Comparison of ENCODE assay signal across 1 cellular context in the genomic region with DNA sequence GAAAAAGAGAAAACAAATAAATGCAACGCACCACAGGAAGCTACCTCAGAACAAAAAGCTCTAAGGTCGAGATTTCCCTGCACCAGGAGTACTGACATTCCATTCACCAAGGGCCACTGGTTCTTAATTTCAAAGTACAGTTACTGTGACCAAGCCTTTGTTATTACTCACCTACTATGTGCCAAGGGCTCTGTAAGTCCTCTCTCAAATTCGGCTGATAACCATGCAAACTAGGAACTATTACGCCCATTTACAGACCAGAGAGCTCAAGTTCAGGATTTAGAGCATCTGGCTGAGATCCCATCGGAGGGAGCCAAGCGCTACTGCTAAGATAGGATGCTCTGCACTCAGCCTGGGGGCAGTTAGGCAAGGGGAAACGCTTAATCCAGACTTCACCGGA.
TF ChIP-seq lines count a peak whose summit lies in the region.

No MANE protein-coding gene starts in this region.

TF ChIP-seq in IMR-90, 13 proteins besides CTCF, POLR2A, EP300 and RAD21 (continued from another document):
- TF ChIP-seq CHD1 (IDR thresholded peaks at IDR 0.05; ENCODE audit: low read depth, low read length) (no peak), FOS (IDR thresholded peaks at IDR 0.05; ENCODE audit: low read depth, low read length) (no peak), SMC3 (IDR thresholded peaks at IDR 0.05; ENCODE audit: low read depth, low read length) (no peak), MAFK (IDR thresholded peaks at IDR 0.05; ENCODE audit: low read depth, low read length) (no peak), USF2 (IDR thresholded peaks at IDR 0.05; ENCODE audit: low read depth, low read length) (no peak), RCOR1 (IDR thresholded peaks at IDR 0.05; ENCODE audit: insufficient replicate concordance, low read length) (no peak), ELK1 (IDR thresholded peaks at IDR 0.05; ENCODE audit: borderline replicate concordance, low read depth, low read length) (no peak), CEBPB (IDR thresholded peaks at IDR 0.05; ENCODE audit: low read depth, low read length) (no peak), MXI1 (IDR thresholded peaks at IDR 0.05; ENCODE audit: borderline replicate concordance, low read depth, low read length) (no peak), RFX5 (IDR thresholded peaks at IDR 0.05; ENCODE audit: low read depth, low read length) (no peak), NFE2L2 (IDR thresholded peaks at IDR 0.05; ENCODE audit: low read depth, low read length) (no peak), MAZ (IDR thresholded peaks at IDR 0.05; ENCODE audit: borderline replicate concordance, low read depth, low read length) (no peak)
